ENCODE assay signal across 23 cellular contexts in the genomic region with DNA sequence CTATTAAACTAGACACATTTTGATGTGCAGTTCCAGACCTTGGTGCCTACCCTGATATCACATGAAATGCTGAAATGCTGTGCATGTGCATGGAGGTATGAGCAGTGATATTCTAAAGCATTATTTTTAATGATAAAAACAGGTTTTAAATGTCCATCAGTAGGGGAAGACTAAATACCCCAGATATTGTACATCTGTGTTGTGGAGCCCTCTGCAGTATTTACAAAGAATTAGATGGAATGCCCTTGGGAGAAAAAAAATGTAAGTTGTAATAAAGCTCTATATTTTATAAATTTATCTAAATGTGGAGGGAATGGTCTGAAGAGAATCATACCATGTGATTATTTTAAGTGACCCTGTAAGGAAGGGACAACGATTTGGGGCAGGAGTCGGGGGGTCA. TPM values are rescaled to one million over a fixed set of nuclear protein-coding genes. Genes with fewer than 3 reads are reported as not detected.
DNase-seq lines count a peak whose midpoint lies in the region; ATAC-seq and TF ChIP-seq lines count a peak whose summit lies in the region.
"Had no signal": no experiment of that assay in that cellular context is flagged by ENCODE, and none has a peak within 500 bp of the region (broad histone marks: within the 10 kb centered on the region; RNA-seq: fewer than 3 reads in every experiment).

No MANE protein-coding gene starts in this region.

- H3K27me3 Mint-ChIP-seq in WTC11 (ENCODE audit: low read depth): peaks cover 2% of the 10 kb centered on the region; the same call in 1 of the 2 replicates
- H3K27me3 Mint-ChIP-seq in activated CD4-positive, alpha-beta memory T cell treated with anti-CD3 and anti-CD28 coated beads for 36 hours: peaks cover 5% of the 10 kb centered on the region

- in situ Hi-C loops in ACHN (cut with HindIII; ENCODE audit: low pct_ligation_motif_present, low pct_unique_long_range_greater_than_20kb, low sequenced_read_pairs): no loop called here

- no peak overlapping the region for H3K4me3 Mint-ChIP-seq in WTC11
- no peak overlapping the region for H3K4me3 Mint-ChIP-seq in activated CD4-positive, alpha-beta memory T cell treated with anti-CD3 and anti-CD28 coated beads for 36 hours
- H3K4me3 Mint-ChIP-seq: activated CD8-positive, alpha-beta T cell treated with anti-CD3 and anti-CD28 coated beads, Interleukin-2, amount 10 ng/mL, durations not matched to agents 7 days and 5 days; activated naive CD8-positive, alpha-beta T cell treated with anti-CD3 and anti-CD28 coated beads for 36 hours; activated T-cell treated with anti-CD3 and anti-CD28 coated beads, Interleukin-2, amount 50 U/mL, for 72 hours; naive thymus-derived CD4-positive, alpha-beta T cell; T-helper 17 cell had no signal

- CTCF ChIA-PET in WTC11 (lab: Charles Lee): interaction anchor here (1.6 to 3.3 kb wide), 3 partner anchors 30 to 265 kb away, joined by 4 to 13 read pairs (median 9); no protein-coding TSS in a partner anchor
- CTCF ChIA-PET in activated CD4-positive, alpha-beta memory T cell treated with anti-CD3 and anti-CD28 coated beads for 36 hours (lab: Charles Lee): interaction anchor here (0.9 kb wide), 1 partner anchor 9 kb away, joined by 3 read pairs; no protein-coding TSS in a partner anchor

- POLR2A ChIA-PET in WTC11 (lab: Charles Lee): interaction anchor here (0.6 kb wide), 1 partner anchor 337 kb away, joined by 4 read pairs; no protein-coding TSS in a partner anchor
- POLR2A ChIA-PET in activated CD4-positive, alpha-beta memory T cell treated with anti-CD3 and anti-CD28 coated beads for 36 hours (lab: Charles Lee): no interaction called here

- intact Hi-C loops in activated CD4-positive, alpha-beta memory T cell treated with anti-CD3 and anti-CD28 coated beads for 36 hours (cut with micrococcal nuclease): no loop called here

- peaks cover 47% of the 10 kb centered on the region for H3K36me3 Mint-ChIP-seq in WTC11
- H3K36me3 Mint-ChIP-seq in activated CD4-positive, alpha-beta memory T cell treated with anti-CD3 and anti-CD28 coated beads for 36 hours: no peaks in the 10 kb centered on the region
- H3K36me3 Mint-ChIP-seq: activated naive CD8-positive, alpha-beta T cell treated with anti-CD3 and anti-CD28 coated beads for 36 hours; naive thymus-derived CD4-positive, alpha-beta T cell had no signal

- TF ChIP-seq CTCF in WTC11 (IDR thresholded peaks at IDR 0.05) (no peak), fibroblast of the aortic adventitia (IDR thresholded peaks at IDR 0.05; ENCODE audit: insufficient read depth, low read length) (no peak)

- peaks cover 57% of the 10 kb centered on the region for H3K4me1 Mint-ChIP-seq in WTC11
- H3K4me1 Mint-ChIP-seq in activated CD4-positive, alpha-beta memory T cell treated with anti-CD3 and anti-CD28 coated beads for 36 hours (ENCODE audit: low read depth): no peaks in the 10 kb centered on the region
- H3K4me1 Mint-ChIP-seq: activated naive CD8-positive, alpha-beta T cell treated with anti-CD3 and anti-CD28 coated beads for 36 hours; naive thymus-derived CD4-positive, alpha-beta T cell; T-helper 17 cell had no signal

- no peak for ATAC-seq in WTC11
- ATAC-seq in GM18519 (IDR thresholded peaks at IDR 0.05; ENCODE audit: low FRiP score, unreplicated experiment): no peak
- no peak for ATAC-seq in GM18861 (IDR thresholded peaks at IDR 0.05; ENCODE audit: unreplicated experiment)
- ATAC-seq: activated CD8-positive, alpha-beta T cell treated with anti-CD3 and anti-CD28 coated beads, Interleukin-2, amount 10 ng/mL, durations not matched to agents 7 days and 5 days; activated T-cell treated with anti-CD3 and anti-CD28 coated beads, Interleukin-2, amount 50 U/mL, for 72 hours; heart right ventricle; naive thymus-derived CD4-positive, alpha-beta T cell; Right ventricle myocardium inferior; T-helper 17 cell had no signal

- H3K9me3 Mint-ChIP-seq in WTC11: peaks cover 47% of the 10 kb centered on the region
- peaks cover 10% of the 10 kb centered on the region for H3K9me3 Mint-ChIP-seq in activated CD4-positive, alpha-beta memory T cell treated with anti-CD3 and anti-CD28 coated beads for 36 hours

- H3K4me3 ChIP-seq in fibroblast of the aortic adventitia (ENCODE audit: low read depth, low read length): no peak overlapping the region
- H3K4me3 ChIP-seq: cardiac muscle cell, dorsolateral prefrontal cortex, heart right ventricle, vagina had no signal

- peak overlapping the region; percentile 96 for H3K27ac Mint-ChIP-seq in WTC11
- H3K27ac Mint-ChIP-seq in activated CD4-positive, alpha-beta memory T cell treated with anti-CD3 and anti-CD28 coated beads for 36 hours: no peak overlapping the region
- H3K27ac Mint-ChIP-seq: activated CD8-positive, alpha-beta T cell treated with anti-CD3 and anti-CD28 coated beads, Interleukin-2, amount 10 ng/mL, durations not matched to agents 7 days and 5 days; activated naive CD8-positive, alpha-beta T cell treated with anti-CD3 and anti-CD28 coated beads for 36 hours; activated T-cell treated with anti-CD3 and anti-CD28 coated beads, Interleukin-2, amount 50 U/mL, for 72 hours; naive thymus-derived CD4-positive, alpha-beta T cell; T-helper 17 cell had no signal

- DNase-seq in ACHN (peak; percentile 15), EH (ENCODE audit: low read depth) (peak; percentile 18), WTC11 (ENCODE audit: low spot score) (no peak), fibroblast of the aortic adventitia (ENCODE audit: low read depth) (peak; percentile 19), NCI-H2196 (lab: John Stamatoyannopoulos, UW; ENCODE audit: unreplicated experiment) (no peak)
- no peak for DNase-seq in activated CD4-positive, alpha-beta memory T cell treated with anti-CD3 and anti-CD28 coated beads for 36 hours
- DNase-seq: activated CD8-positive, alpha-beta T cell treated with anti-CD3 and anti-CD28 coated beads, Interleukin-2, amount 10 ng/mL, durations not matched to agents 7 days and 5 days; activated naive CD8-positive, alpha-beta T cell treated with anti-CD3 and anti-CD28 coated beads for 36 hours; activated T-cell treated with anti-CD3 and anti-CD28 coated beads, Interleukin-2, amount 50 U/mL, for 72 hours; Caco-2; dorsolateral prefrontal cortex; heart right ventricle; mammary epithelial cell; naive thymus-derived CD4-positive, alpha-beta T cell; NCI-H1417 treated with DMSO at 0.1 percent for 48 hours; NCI-H446; stimulated activated CD4-positive, alpha-beta T cell treated with anti-CD3 and anti-CD28 coated beads, Interleukin-4, amount 100 ng/mL, for 1 hour; T-helper 17 cell had no signal

TF ChIP-seq in WTC11, 78 proteins besides CTCF, POLR2A, EP300 and RAD21 (continues in another document):
- TF ChIP-seq MAX (CRISPR knock-in tag; IDR thresholded peaks at IDR 0.05) (no peak), ZNF232 (CRISPR knock-in tag; IDR thresholded peaks at IDR 0.05) (no peak), ZNF317 (CRISPR knock-in tag; IDR thresholded peaks at IDR 0.05; ENCODE audit: borderline replicate concordance, low read depth) (no peak), ZNF423 (CRISPR knock-in tag; IDR thresholded peaks at IDR 0.05) (no peak), TCF7 (CRISPR knock-in tag; IDR thresholded peaks at IDR 0.05; ENCODE audit: low read depth) (no peak), TEAD1 (CRISPR knock-in tag; IDR thresholded peaks at IDR 0.05) (no peak), ZNF671 (CRISPR knock-in tag; IDR thresholded peaks at IDR 0.05) (no peak), IRF1 (CRISPR knock-in tag; IDR thresholded peaks at IDR 0.05) (no peak), OVOL2 (CRISPR knock-in tag; IDR thresholded peaks at IDR 0.05; ENCODE audit: borderline replicate concordance) (no peak), SOX15 (CRISPR knock-in tag; IDR thresholded peaks at IDR 0.05) (no peak), SP1 (CRISPR knock-in tag; conservative IDR thresholded peaks at IDR 0.05) (no peak), GTF2I (CRISPR knock-in tag; conservative IDR thresholded peaks at IDR 0.05) (no peak)
- TF ChIP-seq, protein P1, sequence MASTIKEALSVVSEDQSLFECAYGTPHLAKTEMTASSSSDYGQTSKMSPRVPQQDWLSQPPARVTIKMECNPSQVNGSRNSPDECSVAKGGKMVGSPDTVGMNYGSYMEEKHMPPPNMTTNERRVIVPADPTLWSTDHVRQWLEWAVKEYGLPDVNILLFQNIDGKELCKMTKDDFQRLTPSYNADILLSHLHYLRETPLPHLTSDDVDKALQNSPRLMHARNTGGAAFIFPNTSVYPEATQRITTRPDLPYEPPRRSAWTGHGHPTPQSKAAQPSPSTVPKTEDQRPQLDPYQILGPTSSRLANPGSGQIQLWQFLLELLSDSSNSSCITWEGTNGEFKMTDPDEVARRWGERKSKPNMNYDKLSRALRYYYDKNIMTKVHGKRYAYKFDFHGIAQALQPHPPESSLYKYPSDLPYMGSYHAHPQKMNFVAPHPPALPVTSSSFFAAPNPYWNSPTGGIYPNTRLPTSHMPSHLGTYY (CRISPR knock-in tag; IDR thresholded peaks at IDR 0.05): no peak

RNA-seq across cellular contexts. Expression of gene IGSF5, which starts 39.1 kb away (rescaled TPM):
- total RNA-seq in WTC11 (2021) (3.3 to 3.6 TPM (median 3.5 TPM) in 3 replicates), fibroblast of the aortic adventitia (ENCODE audit: low replicate concordance) (0.09 TPM in 1 of 2 replicates, not detected in the other)
- total RNA-seq in activated CD4-positive, alpha-beta memory T cell treated with anti-CD3 and anti-CD28 coated beads for 36 hours: not detected
- total RNA-seq: activated CD8-positive, alpha-beta T cell treated with anti-CD3 and anti-CD28 coated beads, Interleukin-2, amount 10 ng/mL, durations not matched to agents 7 days and 5 days; activated naive CD8-positive, alpha-beta T cell treated with anti-CD3 and anti-CD28 coated beads for 36 hours; activated T-cell treated with anti-CD3 and anti-CD28 coated beads, Interleukin-2, amount 50 U/mL, for 72 hours; naive thymus-derived CD4-positive, alpha-beta T cell; T-helper 17 cell; vagina had no signal

Comparison
In these comparisons a context has a peak if more than half of its experiments do, and no peak if none do; other contexts are left out.
1. DNase-seq: peak in ACHN (single experiment), EH (single experiment) and fibroblast of the aortic adventitia (single experiment); none in WTC11 (single experiment), activated CD4-positive, alpha-beta memory T cell treated with anti-CD3 and anti-CD28 coated beads for 36 hours (single experiment) and NCI-H2196 (single experiment).